Comparison of ENCODE assay signal across 8 cellular contexts in genomic region chr15:96330064-96330449, GRCh38. TPM values are rescaled to one million over a fixed set of nuclear protein-coding genes. Genes with fewer than 3 reads are reported as not detected.
DNase-seq lines count a peak whose midpoint lies in the region; ATAC-seq and TF ChIP-seq lines count a peak whose summit lies in the region.

No MANE protein-coding gene starts in this region.

- H3K4me3 ChIP-seq in AG09309 (ENCODE audit: control insufficient read depth, low read depth, low read length) (peak overlapping the region; percentile 58), HUES48 (ENCODE audit: low read depth, low read length) (peak overlapping the region; percentile 66), cardiac muscle cell (peak overlapping the region; percentile 75), rectal smooth muscle tissue (ENCODE audit: low read length) (peak overlapping the region; percentile 69)

- H3K27ac ChIP-seq in HUES48 (ENCODE audit: low read depth, low read length) (no peak overlapping the region), cardiac muscle cell (no peak overlapping the region), rectal smooth muscle tissue (ENCODE audit: low read depth, low read length) (peak overlapping the region; percentile 93)

- POLR2A ChIA-PET in activated CD8-positive, alpha-beta T cell treated with anti-CD3 and anti-CD28 coated beads for 36 hours (lab: Charles Lee), result no interaction called here

- peak; percentile 34 for ATAC-seq in GM18909 (IDR thresholded peaks at IDR 0.05; ENCODE audit: poor library complexity, unreplicated experiment)
- ATAC-seq in activated CD8-positive, alpha-beta T cell treated with anti-CD3 and anti-CD28 coated beads for 36 hours, result peak; percentile 32

- peaks cover 16% of the 10 kb centered on the region for H3K4me1 Mint-ChIP-seq in activated CD8-positive, alpha-beta T cell treated with anti-CD3 and anti-CD28 coated beads for 36 hours (ENCODE audit: low read depth)

- intact Hi-C loops in activated CD8-positive, alpha-beta T cell treated with anti-CD3 and anti-CD28 coated beads for 36 hours (cut with micrococcal nuclease), result no loop called here

- H3K9me3 Mint-ChIP-seq in activated CD8-positive, alpha-beta T cell treated with anti-CD3 and anti-CD28 coated beads for 36 hours, result no peaks in the 10 kb centered on the region

- H3K27me3 Mint-ChIP-seq in activated CD8-positive, alpha-beta T cell treated with anti-CD3 and anti-CD28 coated beads for 36 hours, result peaks cover 81% of the 10 kb centered on the region

- peaks cover 60% of the 10 kb centered on the region for H3K4me1 ChIP-seq in HUES48 (ENCODE audit: control insufficient read depth, insufficient read depth, low read length)
- H3K4me1 ChIP-seq in cardiac muscle cell (ENCODE audit: low read depth), result peaks cover 7% of the 10 kb centered on the region
- H3K4me1 ChIP-seq in rectal smooth muscle tissue (ENCODE audit: control insufficient read depth, insufficient read depth, low read length), result peaks cover 12% of the 10 kb centered on the region

- DNase-seq in AG09309 (ENCODE audit: low read depth), result peak; percentile 61
- DNase-seq in activated CD8-positive, alpha-beta T cell treated with anti-CD3 and anti-CD28 coated beads for 36 hours, result no peak
- DNase-seq in cardiac muscle cell (ENCODE audit: low read depth in 1 of 2, low spot score in 1 of 2), result peak in 1 of 2 donors; percentile 87
- DNase-seq in DMS79 treated with DMSO at 0.1 percent for 48 hours (lab: John Stamatoyannopoulos, UW), result no peak
- DNase-seq in GM19240 (ENCODE audit: insufficient read length, low spot score), result no peak

- H3K9me3 ChIP-seq in HUES48 (ENCODE audit: control insufficient read depth, insufficient read depth, low read length) (no peaks in the 10 kb centered on the region), cardiac muscle cell (ENCODE audit: low read depth) (no peaks in the 10 kb centered on the region)

- peaks cover 3% of the 10 kb centered on the region for H3K36me3 Mint-ChIP-seq in activated CD8-positive, alpha-beta T cell treated with anti-CD3 and anti-CD28 coated beads for 36 hours (ENCODE audit: low read depth)

- H3K27ac Mint-ChIP-seq in activated CD8-positive, alpha-beta T cell treated with anti-CD3 and anti-CD28 coated beads for 36 hours, result no peak overlapping the region

- H3K9ac ChIP-seq in HUES48 (ENCODE audit: low read depth, low read length) (no peak overlapping the region), rectal smooth muscle tissue (ENCODE audit: low read length) (peak overlapping the region; percentile 28)

- H3K27me3 ChIP-seq in HUES48 (ENCODE audit: control insufficient read depth, insufficient read depth, low read length), result peaks cover 95% of the 10 kb centered on the region
- peaks cover 90% of the 10 kb centered on the region for H3K27me3 ChIP-seq in cardiac muscle cell
- no peaks in the 10 kb centered on the region for H3K27me3 ChIP-seq in rectal smooth muscle tissue (ENCODE audit: control insufficient read depth, insufficient read depth, low read length)

- H3K4me3 Mint-ChIP-seq in activated CD8-positive, alpha-beta T cell treated with anti-CD3 and anti-CD28 coated beads for 36 hours, result peak overlapping the region; percentile 41

- TF ChIP-seq CTCF in AG09309 (IDR thresholded peaks at IDR 0.05; ENCODE audit: control insufficient read depth, insufficient read depth, low read depth, low read length, missing control alignments) (no peak), cardiac muscle cell (IDR thresholded peaks at IDR 0.05; ENCODE audit: low read depth, low read length) (no peak)
- TF ChIP-seq CTCF in activated CD8-positive, alpha-beta T cell treated with anti-CD3 and anti-CD28 coated beads for 36 hours (IDR thresholded peaks at IDR 0.05), result no peak

- CTCF ChIA-PET in activated CD8-positive, alpha-beta T cell treated with anti-CD3 and anti-CD28 coated beads for 36 hours (lab: Charles Lee), result interaction anchor here (1.2 kb wide), 1 partner anchor 15 kb away, joined by 4 read pairs; no protein-coding TSS in a partner anchor

- H3K36me3 ChIP-seq in HUES48 (ENCODE audit: control insufficient read depth, insufficient read depth, low read length), result no peaks in the 10 kb centered on the region
- H3K36me3 ChIP-seq in cardiac muscle cell, result no peaks in the 10 kb centered on the region
- peaks cover 3% of the 10 kb centered on the region for H3K36me3 ChIP-seq in rectal smooth muscle tissue (ENCODE audit: control insufficient read depth, insufficient read depth, low read length)

RNA-seq across cellular contexts. Expression of gene NR2F2, which starts 0.4 kb away (rescaled TPM):
- total RNA-seq in activated CD8-positive, alpha-beta T cell treated with anti-CD3 and anti-CD28 coated beads for 36 hours, result not detected
- 0.63 and 0.99 TPM in 2 replicates for total RNA-seq in cardiac muscle cell
- 1.2 and 1.5 TPM in 2 replicates for polyA plus RNA-seq in cardiac muscle cell
